In genomic region chr11:118771481-118772278, GRCh38 we compare ENCODE assay signal across 11 cellular contexts. TPM values are rescaled to one million over a fixed set of nuclear protein-coding genes. Genes with fewer than 3 reads are reported as not detected.
DNase-seq lines count a peak whose midpoint lies in the region; ATAC-seq, FAIRE-seq and TF ChIP-seq lines count a peak whose summit lies in the region.
"Had no signal": no experiment of that assay in that cellular context is flagged by ENCODE, and none has a peak within 500 bp of the region (broad histone marks: within the 10 kb centered on the region; RNA-seq: fewer than 3 reads in every experiment).

No MANE protein-coding gene starts in this region.

- H3K27me3 ChIP-seq in astrocyte (ENCODE audit: insufficient read depth, low read length) (no peaks in the 10 kb centered on the region), neutrophil (no peaks in the 10 kb centered on the region), breast epithelium (no peaks in the 10 kb centered on the region)
- H3K27me3 ChIP-seq: suprapubic skin had no signal

- peak overlapping the region; percentile 21 for H3K4me3 Mint-ChIP-seq in astrocyte (ENCODE audit: unreplicated experiment)

- no peaks in the 10 kb centered on the region for H3K27me3 Mint-ChIP-seq in astrocyte (ENCODE audit: low read depth, unreplicated experiment)

- intact Hi-C loops in breast epithelium (cut with DNase I; ENCODE audit: low total_unique reads) = no loop called here

- H3K9me3 ChIP-seq in astrocyte (ENCODE audit: insufficient read depth, low read depth, low read length) = no peaks in the 10 kb centered on the region
- H3K9me3 ChIP-seq in neutrophil = no peaks in the 10 kb centered on the region
- no peaks in the 10 kb centered on the region for H3K9me3 ChIP-seq in breast epithelium
- H3K9me3 ChIP-seq: suprapubic skin had no signal

- peaks cover 98% of the 10 kb centered on the region for H3K79me2 ChIP-seq in astrocyte (ENCODE audit: insufficient read depth, low read length)

- no peak for ATAC-seq in GM19351 (IDR thresholded peaks at IDR 0.05; ENCODE audit: unreplicated experiment)
- ATAC-seq in GM21723 (IDR thresholded peaks at IDR 0.05; ENCODE audit: unreplicated experiment) = no peak
- ATAC-seq in GM19455 (IDR thresholded peaks at IDR 0.05; ENCODE audit: unreplicated experiment) = no peak

- H4K20me1 ChIP-seq in astrocyte (ENCODE audit: insufficient read depth, low read length) = peaks cover 94% of the 10 kb centered on the region

- H3K9me3 Mint-ChIP-seq in astrocyte (ENCODE audit: unreplicated experiment) = no peaks in the 10 kb centered on the region

- H3K4me1 ChIP-seq in astrocyte (ENCODE audit: insufficient read depth, low read length) (peaks cover 8% of the 10 kb centered on the region), neutrophil (ENCODE audit: control insufficient read depth in 1 of 2, insufficient read depth in 1 of 2, low read depth in 1 of 2, low read length in 1 of 2) (peaks cover 50% of the 10 kb centered on the region in 2 experiments), breast epithelium (no peaks in the 10 kb centered on the region)

- H2AFZ ChIP-seq in astrocyte (ENCODE audit: low read depth, low read length) = no peak overlapping the region

- TF ChIP-seq CTCF in NB4 (IDR thresholded peaks at IDR 0.05; ENCODE audit: low read depth, low read length) (no peak), astrocyte (IDR thresholded peaks at IDR 0.05; ENCODE audit: insufficient read depth, low read depth, low read length) (no peak), neutrophil (IDR thresholded peaks at IDR 0.05) (no peak), breast epithelium (IDR thresholded peaks at IDR 0.05) (no peak)

- H3K4me2 ChIP-seq in astrocyte (ENCODE audit: low read length) = no peak overlapping the region

- no peak for TF ChIP-seq POLR2A in NB4 (IDR thresholded peaks at IDR 0.05; ENCODE audit: extremely low read depth, insufficient read length)
- TF ChIP-seq POLR2A in breast epithelium (IDR thresholded peaks at IDR 0.05) = no peak

- peaks cover 25% of the 10 kb centered on the region for H3K36me3 ChIP-seq in astrocyte (ENCODE audit: insufficient read depth, low read length)
- peaks cover 38% of the 10 kb centered on the region for H3K36me3 ChIP-seq in neutrophil
- no peaks in the 10 kb centered on the region for H3K36me3 ChIP-seq in breast epithelium

- no peak overlapping the region for H3K9ac ChIP-seq in astrocyte (ENCODE audit: low read length)

- H3K4me1 Mint-ChIP-seq in astrocyte (ENCODE audit: low read depth, unreplicated experiment) = peaks cover 29% of the 10 kb centered on the region

- H3K27ac ChIP-seq in astrocyte (ENCODE audit: low read depth, low read length) (no peak overlapping the region), neutrophil (peak overlapping the region; percentile 83), breast epithelium (peak overlapping the region in 1 of 2 donors; percentile 0)

- no peak for FAIRE-seq in astrocyte (lab: Jason Lieb, UNC)

- DNase-seq in GDM1 (lab: John Stamatoyannopoulos, UW) = peak; percentile 25
- peak; percentile 20 for DNase-seq in NB4 (ENCODE audit: low read depth)
- DNase-seq in astrocyte (ENCODE audit: low read depth) = no peak
- DNase-seq in breast epithelium (ENCODE audit: low spot score in 2 of 2) = no peak
- DNase-seq: NCI-H2227 treated with DMSO at 0.1 percent for 48 hours had no signal

- peaks cover 14% of the 10 kb centered on the region for H3K36me3 Mint-ChIP-seq in astrocyte (ENCODE audit: low read depth, unreplicated experiment)

- H3K4me3 ChIP-seq in NB4 (ENCODE audit: low read depth, low read length) (no peak overlapping the region), astrocyte (ENCODE audit: insufficient read depth, low read depth, low read length) (no peak overlapping the region), neutrophil (ENCODE audit: low read depth in 1 of 2, low read length in 1 of 2) (peak overlapping the region; percentile 42 to 46), breast epithelium (no peak overlapping the region)
- H3K4me3 ChIP-seq: lung, suprapubic skin had no signal

- peak overlapping the region; percentile 64 for H3K27ac Mint-ChIP-seq in astrocyte (ENCODE audit: unreplicated experiment)

RNA-seq across cellular contexts. Expression of gene DDX6, which starts 19.3 kb away (rescaled TPM):
- total RNA-seq in astrocyte (190 and 196 TPM in 2 replicates), breast epithelium (100 to 1,000 TPM in 2 of 3 donors, 10 to 100 TPM in 1; 82.6 to 136 (median 125) TPM)

Comparison
In these comparisons a context has a peak if more than half of its experiments do, and no peak if none do; other contexts are left out.
1. DNase-seq: peak in GDM1 (single experiment) and NB4 (single experiment); none in astrocyte (single experiment) and breast epithelium (0 of 2).
2. H3K4me3 ChIP-seq: peak in neutrophil (2 of 2); none in NB4 (single experiment), astrocyte (single experiment) and breast epithelium (0 of 3).